ENCODE assay signal across 9 cellular contexts in the genomic region with DNA sequence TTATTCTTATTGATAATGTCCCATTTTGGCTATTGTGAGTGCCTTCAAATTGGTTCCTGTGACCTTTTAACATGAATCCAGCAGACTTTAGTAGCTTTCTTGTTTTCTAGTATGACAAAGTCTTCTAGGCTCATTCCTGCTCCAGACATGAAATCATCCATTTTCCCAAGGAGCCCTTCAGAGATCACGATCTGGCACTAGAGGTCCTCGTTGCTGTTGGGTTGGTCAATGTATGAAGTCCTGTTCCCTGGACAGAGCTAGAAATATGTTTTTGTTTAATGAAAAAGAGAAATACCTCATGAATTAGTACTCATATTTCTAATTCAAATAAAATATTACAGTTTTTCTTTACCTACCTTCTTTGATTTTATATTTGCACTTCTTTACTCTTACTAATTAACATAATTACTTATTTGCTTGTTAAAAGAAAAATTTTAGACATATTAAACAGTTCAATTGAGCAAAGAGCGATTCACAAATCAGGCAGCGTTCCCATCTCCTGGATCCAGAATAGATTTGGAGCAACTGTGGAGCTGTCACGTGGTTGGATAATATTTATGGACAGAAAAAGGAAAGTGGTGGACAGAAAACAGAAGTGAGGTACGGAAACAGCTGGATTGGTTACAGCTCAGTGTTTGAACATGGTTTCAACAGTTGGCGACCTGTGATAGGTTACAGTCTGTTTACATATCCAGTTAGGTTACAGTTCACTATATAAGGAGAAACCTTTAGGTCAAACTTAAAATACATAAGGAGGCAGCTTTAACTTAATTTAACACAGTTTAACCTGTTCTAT. TPM values are rescaled to one million over a fixed set of nuclear protein-coding genes. Genes with fewer than 3 reads are reported as not detected.
DNase-seq lines count a peak whose midpoint lies in the region; ATAC-seq and TF ChIP-seq lines count a peak whose summit lies in the region.
"Had no signal": no experiment of that assay in that cellular context is flagged by ENCODE, and none has a peak within 500 bp of the region (broad histone marks: within the 10 kb centered on the region; RNA-seq: fewer than 3 reads in every experiment).

No MANE protein-coding gene starts in this region.

- H3K79me2 ChIP-seq in Karpas-422 (ENCODE audit: low read length): no peaks in the 10 kb centered on the region

- no peak overlapping the region for H2AK5ac ChIP-seq in mesenchymal stem cell (ENCODE audit: low read length, severe bottlenecking)

- no peak overlapping the region for H2BK120ac ChIP-seq in mesenchymal stem cell (ENCODE audit: low read depth, low read length)

- no peaks in the 10 kb centered on the region for H3K27me3 ChIP-seq in Karpas-422 (ENCODE audit: low read length)
- H3K27me3 ChIP-seq in body of pancreas: no peaks in the 10 kb centered on the region
- no peaks in the 10 kb centered on the region for H3K27me3 ChIP-seq in mesenchymal stem cell (ENCODE audit: control insufficient read depth in 1 of 2, insufficient read depth in 1 of 2, low read length in 2 of 2)

- H2AFZ ChIP-seq in Karpas-422 (ENCODE audit: low read length) (no peak overlapping the region), mesenchymal stem cell (ENCODE audit: low read depth, low read length) (no peak overlapping the region)

- TF ChIP-seq CTCF in body of pancreas (IDR thresholded peaks at IDR 0.05): peak in 5 of 7 experiments; percentile 30 to 55 (median 36)

- intact Hi-C loops in body of pancreas (cut with DNase I): loop anchor here (10.0 kb wide), 1 partner anchor 180 kb away; no protein-coding TSS in a partner anchor

- no peak for TF ChIP-seq POLR2A in body of pancreas (IDR thresholded peaks at IDR 0.05)

- H3K23ac ChIP-seq in mesenchymal stem cell (ENCODE audit: low read length in 2 of 2): no peak overlapping the region

- H3K9me3 ChIP-seq in Karpas-422 (ENCODE audit: low read length): no peaks in the 10 kb centered on the region
- no peaks in the 10 kb centered on the region for H3K9me3 ChIP-seq in body of pancreas
- no peaks in the 10 kb centered on the region for H3K9me3 ChIP-seq in mesenchymal stem cell (ENCODE audit: control insufficient read depth, low read length)

- WGBS in body of pancreas, 2 donors: 35 to 60% methylated on average over 7 of the region's 7 CpGs
- WGBS in mesenchymal stem cell: 88% methylated on average over 4 of the region's 7 CpGs

- H3K14ac ChIP-seq in mesenchymal stem cell (ENCODE audit: low read length in 2 of 2): no peak overlapping the region

- H2BK15ac ChIP-seq in mesenchymal stem cell (ENCODE audit: low read depth, poor library complexity, severe bottlenecking): no peak overlapping the region

- no peak overlapping the region for H2BK5ac ChIP-seq in mesenchymal stem cell (ENCODE audit: low read depth, low read length, poor library complexity, severe bottlenecking)

- H3K9ac ChIP-seq in Karpas-422 (ENCODE audit: low read length): no peak overlapping the region
- peak overlapping the region; percentile 83 for H3K9ac ChIP-seq in mesenchymal stem cell (ENCODE audit: low read length)

- H3K4me1 ChIP-seq in Karpas-422 (ENCODE audit: low read length) (no peaks in the 10 kb centered on the region), body of pancreas (no peaks in the 10 kb centered on the region), mesenchymal stem cell (ENCODE audit: control insufficient read depth, insufficient read depth, low read depth, low read length) (no peaks in the 10 kb centered on the region)

- H3K4me2 ChIP-seq in Karpas-422 (ENCODE audit: low read depth, low read length, poor library complexity, severe bottlenecking) (no peak overlapping the region), mesenchymal stem cell (ENCODE audit: low read length, poor library complexity, severe bottlenecking) (no peak overlapping the region)

- no peak overlapping the region for H3K4ac ChIP-seq in mesenchymal stem cell (ENCODE audit: low read depth in 1 of 2, low read length in 2 of 2)

- ATAC-seq in body of pancreas (peak; percentile 72), HG03135 (IDR thresholded peaks at IDR 0.05; ENCODE audit: unreplicated experiment) (no peak)
- ATAC-seq: activated CD8-positive, alpha-beta T cell treated with anti-CD3 and anti-CD28 coated beads for 36 hours had no signal

- H2BK12ac ChIP-seq in mesenchymal stem cell (ENCODE audit: low read length in 2 of 2): no peak overlapping the region

- H3K4me3 ChIP-seq in Karpas-422 (ENCODE audit: low read length): no peak overlapping the region
- no peak overlapping the region for H3K4me3 ChIP-seq in body of pancreas
- peak overlapping the region in 1 of 2 experiments; percentile 46 for H3K4me3 ChIP-seq in mesenchymal stem cell (ENCODE audit: insufficient read depth in 1 of 2, low read depth in 1 of 2, low read length in 2 of 2)

- no peak overlapping the region for H3K18ac ChIP-seq in mesenchymal stem cell (ENCODE audit: low read depth in 1 of 2, low read length in 2 of 2)

- H4K20me1 ChIP-seq in Karpas-422 (ENCODE audit: insufficient read depth, low read depth, low read length): no peaks in the 10 kb centered on the region

- H3K79me1 ChIP-seq in mesenchymal stem cell (replicated peaks; ENCODE audit: low read length, poor library complexity, severe bottlenecking): no peaks in the 10 kb centered on the region

- no peaks in the 10 kb centered on the region for H3K36me3 ChIP-seq in Karpas-422 (ENCODE audit: insufficient read depth, low read length)
- no peaks in the 10 kb centered on the region for H3K36me3 ChIP-seq in body of pancreas (replicated peaks in 1 of 2; ENCODE audit: insufficient read depth in 1 of 2, low read depth in 2 of 2)
- no peaks in the 10 kb centered on the region for H3K36me3 ChIP-seq in mesenchymal stem cell (ENCODE audit: control insufficient read depth in 1 of 2, insufficient read depth in 2 of 2, low read depth in 1 of 2, low read length in 2 of 2)

- H3K27ac ChIP-seq in Karpas-422 (ENCODE audit: low read length): no peak overlapping the region
- H3K27ac ChIP-seq in body of pancreas: no peak overlapping the region
- no peak overlapping the region for H3K27ac ChIP-seq in mesenchymal stem cell (ENCODE audit: low read length, poor library complexity, severe bottlenecking)

- H4K8ac ChIP-seq in mesenchymal stem cell (ENCODE audit: low read length): no peak overlapping the region

- H3K9me2 ChIP-seq in Karpas-422 (replicated peaks; ENCODE audit: insufficient read depth, low read length): no peaks in the 10 kb centered on the region

- H4K91ac ChIP-seq in mesenchymal stem cell (ENCODE audit: low read length): no peak overlapping the region

- DNase-seq in COLO668 (lab: John Stamatoyannopoulos, UW; ENCODE audit: unreplicated experiment) (peak; percentile 7), Karpas-422 (peak; percentile 21), body of pancreas (peak in 3 of 4 donors; percentile 33 to 60 (median 40)), mesenchymal stem cell (no peak), NCI-H2029 (lab: John Stamatoyannopoulos, UW) (no peak), 8988T (no peak)
- DNase-seq in activated naive CD4-positive, alpha-beta T cell treated with anti-CD3 and anti-CD28 coated beads, Interleukin-2, amount 50 U/mL, for 16 hours: no peak
- DNase-seq: activated CD8-positive, alpha-beta T cell treated with anti-CD3 and anti-CD28 coated beads for 36 hours had no signal

RNA-seq across cellular contexts. Expression of gene FAM234B, which starts 19.8 kb away (rescaled TPM):
- total RNA-seq in Karpas-422 (2014; rRNA removed; shearing (Covaris generic); ENCODE audit: low replicate concordance): 3.9 and 5.6 TPM in 2 replicates
- total RNA-seq in body of pancreas: 1 to 10 TPM; 8.0 to 9.6 TPM
- polyA plus RNA-seq in mesenchymal stem cell (2013, experiment 1 of 2): 2.3 TPM
- 2.5 TPM for polyA plus RNA-seq in mesenchymal stem cell (2013, experiment 2 of 2)

RNA-seq across cellular contexts. Expression of gene HEBP1, which starts 24.3 kb away (rescaled TPM):
- 0.22 and 0.34 TPM in 2 replicates for total RNA-seq in Karpas-422 (2014; rRNA removed; shearing (Covaris generic); ENCODE audit: low replicate concordance)
- total RNA-seq in body of pancreas: 10 to 100 TPM; 19.4 to 28.8 TPM
- 91.3 TPM for polyA plus RNA-seq in mesenchymal stem cell (2013, experiment 1 of 2)
- polyA plus RNA-seq in mesenchymal stem cell (2013, experiment 2 of 2): 90.4 TPM

Comparison
In these comparisons a context has a peak if more than half of its experiments do, and no peak if none do; other contexts are left out.
1. DNase-seq: peak in COLO668 (single experiment), Karpas-422 (single experiment) and body of pancreas (3 of 4); none in mesenchymal stem cell (single experiment), NCI-H2029 (single experiment), 8988T (single experiment) and activated naive CD4-positive, alpha-beta T cell treated with anti-CD3 and anti-CD28 coated beads, Interleukin-2, amount 50 U/mL, for 16 hours (single experiment).
2. RNA of gene HEBP1, which starts 24.3 kb away (total RNA-seq): 19.4 to 28.8 TPM in body of pancreas; 0.22 to 0.34 TPM in Karpas-422; every median in the first group is over 10 times any median in the second.